In genomic region chr22:44472583-44472982, GRCh38 we compare ENCODE assay signal across 26 cellular contexts.
"Had no signal": no experiment of that assay in that cellular context is flagged by ENCODE, and none has a peak within 500 bp of the region (broad histone marks: within the 10 kb centered on the region; RNA-seq: fewer than 3 reads in every experiment).

No MANE protein-coding gene starts in this region.

- H3K36me3 ChIP-seq: brain microvascular endothelial cell had no signal

- H3K27ac ChIP-seq: brain microvascular endothelial cell, coronary artery, dorsolateral prefrontal cortex had no signal

- H3K4me3 Mint-ChIP-seq: activated CD4-positive, alpha-beta memory T cell treated with anti-CD3 and anti-CD28 coated beads for 36 hours; activated CD4-positive, alpha-beta T cell treated with anti-CD3 and anti-CD28 coated beads for 36 hours; activated CD4-positive, alpha-beta T cell treated with anti-CD3 and anti-CD28 coated beads, Interleukin-2, amount 10 ng/mL, durations not matched to agents 24 days and 14 days; activated naive CD8-positive, alpha-beta T cell; activated T-cell treated with anti-CD3 and anti-CD28 coated beads, Interleukin-2, amount 50 U/mL, for 4 hours; activated T-helper 17 cell treated with anti-CD3 and anti-CD28 coated beads, Interleukin-2, amount 50 U/mL, for 72 hours; central memory CD8-positive, alpha-beta T cell; dendritic cell treated with granulocyte-macrophage colony-stimulating factor and Interleukin-4, amounts not matched to agents 40 ng/mL and 50 ng/mL, for 4 days; endodermal cell had no signal

- H3K27ac Mint-ChIP-seq: activated CD4-positive, alpha-beta memory T cell treated with anti-CD3 and anti-CD28 coated beads for 36 hours; activated CD4-positive, alpha-beta T cell treated with anti-CD3 and anti-CD28 coated beads for 36 hours; activated CD4-positive, alpha-beta T cell treated with anti-CD3 and anti-CD28 coated beads, Interleukin-2, amount 10 ng/mL, durations not matched to agents 24 days and 14 days; activated naive CD8-positive, alpha-beta T cell; activated T-helper 17 cell treated with anti-CD3 and anti-CD28 coated beads, Interleukin-2, amount 50 U/mL, for 72 hours; dendritic cell treated with granulocyte-macrophage colony-stimulating factor and Interleukin-4, amounts not matched to agents 40 ng/mL and 50 ng/mL, for 4 days; endodermal cell had no signal

- H3K4me3 ChIP-seq: coronary artery, dorsolateral prefrontal cortex had no signal

- H3K4me1 Mint-ChIP-seq: activated CD4-positive, alpha-beta T cell treated with anti-CD3 and anti-CD28 coated beads, Interleukin-2, amount 10 ng/mL, durations not matched to agents 24 days and 14 days; activated T-helper 17 cell treated with anti-CD3 and anti-CD28 coated beads, Interleukin-2, amount 50 U/mL, for 72 hours; central memory CD8-positive, alpha-beta T cell; endodermal cell had no signal

- ATAC-seq: activated CD4-positive, alpha-beta T cell treated with anti-CD3 and anti-CD28 coated beads for 36 hours; activated T-cell treated with anti-CD3 and anti-CD28 coated beads, Interleukin-2, amount 50 U/mL, for 4 hours; activated T-helper 17 cell treated with anti-CD3 and anti-CD28 coated beads, Interleukin-2, amount 50 U/mL, for 72 hours; esophagus mucosa had no signal

- H3K9me3 Mint-ChIP-seq: central memory CD8-positive, alpha-beta T cell had no signal

- DNase-seq: activated CD4-positive, alpha-beta memory T cell treated with anti-CD3 and anti-CD28 coated beads for 36 hours; activated CD4-positive, alpha-beta T cell treated with anti-CD3 and anti-CD28 coated beads for 36 hours; activated CD4-positive, alpha-beta T cell treated with anti-CD3 and anti-CD28 coated beads, Interleukin-2, amount 10 ng/mL, durations not matched to agents 24 days and 14 days; activated CD4-positive, CD25-positive, alpha-beta regulatory T cell; activated CD4-positive, CD25-positive, alpha-beta regulatory T cell treated with anti-CD3 and anti-CD28 coated beads, Interleukin-2, amount 50 U/mL, for 72 hours; activated CD8-positive, alpha-beta memory T cell treated with anti-CD3 and anti-CD28 coated beads for 24 hours; activated effector memory CD4-positive, alpha-beta T cell treated with Interleukin-2 at 50 U/mL for 16 hours; activated gamma-delta T cell treated with Interleukin-2 at 50 U/mL for 16 hours; activated naive CD4-positive, alpha-beta T cell treated with anti-CD3 and anti-CD28 coated beads, Interleukin-2, amount 50 U/mL, for 16 hours; activated naive CD4-positive, alpha-beta T cell treated with Interleukin-2 at 50 U/mL for 16 hours; activated T-cell treated with anti-CD3 and anti-CD28 coated beads, Interleukin-2, amount 50 U/mL, for 4 hours; amniotic stem cell; anterior cingulate cortex; brain microvascular endothelial cell; dorsolateral prefrontal cortex; effector memory CD4-positive, alpha-beta T cell; endodermal cell; foreskin fibroblast; glutamatergic neuron; T-helper 2 cell had no signal

- H3K27me3 Mint-ChIP-seq: activated T-helper 17 cell treated with anti-CD3 and anti-CD28 coated beads, Interleukin-2, amount 50 U/mL, for 72 hours had no signal

- H3K27me3 ChIP-seq: brain microvascular endothelial cell, dorsolateral prefrontal cortex had no signal
